ENCODE assay signal across 8 cellular contexts in genomic region chr1:203328714-203329122, GRCh38. TPM values are rescaled to one million over a fixed set of nuclear protein-coding genes. Genes with fewer than 3 reads are reported as not detected.
A peak's percentile ranks its signal among the peaks of the same experiment; 100 is the strongest.
DNase-seq lines count a peak whose midpoint lies in the region; ATAC-seq and TF ChIP-seq lines count a peak whose summit lies in the region.

No MANE protein-coding gene starts in this region.

- no peaks in the 10 kb centered on the region for H3K9me3 ChIP-seq in endodermal cell (ENCODE audit: control insufficient read depth, low read length)
- no peaks in the 10 kb centered on the region for H3K9me3 ChIP-seq in subcutaneous abdominal adipose tissue (ENCODE audit: control insufficient read depth in 5 of 5, low read length in 5 of 5)

- H3K9ac ChIP-seq in endodermal cell (ENCODE audit: extremely low read depth, low read length, poor library complexity, severe bottlenecking) (no peak overlapping the region), subcutaneous abdominal adipose tissue (ENCODE audit: low read length in 5 of 5) (no peak overlapping the region)

- no peaks in the 10 kb centered on the region for H3K9me3 Mint-ChIP-seq in activated CD8-positive, alpha-beta T cell treated with anti-CD3 and anti-CD28 coated beads for 36 hours
- H3K9me3 Mint-ChIP-seq in activated CD8-positive, alpha-beta T cell treated with anti-CD3 and anti-CD28 coated beads, Interleukin-2, amount 10 ng/mL, durations not matched to agents 7 days and 5 days (ENCODE audit: insufficient read depth) = no peaks in the 10 kb centered on the region
- no peaks in the 10 kb centered on the region for H3K9me3 Mint-ChIP-seq in endodermal cell

- POLR2A ChIA-PET in activated CD8-positive, alpha-beta T cell treated with anti-CD3 and anti-CD28 coated beads for 36 hours (lab: Charles Lee) = interaction anchor here (1.8 to 9.5 kb wide), 3 partner anchors 20 to 56 kb away, joined by 8 to 224 read pairs (median 152); partner anchors contain the start of gene BTG2
- POLR2A ChIA-PET in activated CD8-positive, alpha-beta T cell treated with anti-CD3 and anti-CD28 coated beads, Interleukin-2, amount 10 ng/mL, durations not matched to agents 7 days and 5 days (lab: Charles Lee) = interaction anchor here (1.7 to 9.5 kb wide), 3 partner anchors 39 to 58 kb away, joined by 5 to 234 read pairs (median 81); no protein-coding TSS in a partner anchor

- no peaks in the 10 kb centered on the region for H3K36me3 ChIP-seq in endodermal cell (ENCODE audit: control insufficient read depth, insufficient read depth, low read length)
- H3K36me3 ChIP-seq in subcutaneous abdominal adipose tissue (ENCODE audit: control insufficient read depth in 5 of 5, insufficient read depth in 5 of 5, low read length in 5 of 5) = no peaks in the 10 kb centered on the region

- H3K4me1 ChIP-seq in endodermal cell (ENCODE audit: control insufficient read depth, insufficient read depth, low read length) (peaks cover 10% of the 10 kb centered on the region), subcutaneous abdominal adipose tissue (ENCODE audit: control insufficient read depth in 5 of 5, insufficient read depth in 5 of 5, low read length in 5 of 5) (peaks cover 12 to 42% (median 41%) of the 10 kb centered on the region in 5 donors)

- WGBS in endodermal cell (ENCODE audit: insufficient coverage in 1 of 2, insufficient read length in 1 of 2), 2 experiments = 35 to 53% methylated on average over 7 of the region's 7 CpGs

- peak overlapping the region; percentile 36 for H3K27ac Mint-ChIP-seq in activated CD8-positive, alpha-beta T cell treated with anti-CD3 and anti-CD28 coated beads for 36 hours
- no peak overlapping the region for H3K27ac Mint-ChIP-seq in activated CD8-positive, alpha-beta T cell treated with anti-CD3 and anti-CD28 coated beads, Interleukin-2, amount 10 ng/mL, durations not matched to agents 7 days and 5 days
- peak overlapping the region; percentile 41 for H3K27ac Mint-ChIP-seq in endodermal cell

- H3K27me3 ChIP-seq in endodermal cell (ENCODE audit: control insufficient read depth, insufficient read depth, low read length, poor library complexity, severe bottlenecking) (no peaks in the 10 kb centered on the region), subcutaneous abdominal adipose tissue (ENCODE audit: control insufficient read depth in 5 of 5, insufficient read depth in 4 of 5, low read length in 5 of 5) (no peaks in the 10 kb centered on the region)

- no peak for TF ChIP-seq CTCF in activated CD8-positive, alpha-beta T cell treated with anti-CD3 and anti-CD28 coated beads for 36 hours (IDR thresholded peaks at IDR 0.05)
- TF ChIP-seq CTCF in endodermal cell (conservative IDR thresholded peaks at IDR 0.05) = peak; percentile 68

- no peaks in the 10 kb centered on the region for H3K27me3 Mint-ChIP-seq in activated CD8-positive, alpha-beta T cell treated with anti-CD3 and anti-CD28 coated beads for 36 hours
- H3K27me3 Mint-ChIP-seq in activated CD8-positive, alpha-beta T cell treated with anti-CD3 and anti-CD28 coated beads, Interleukin-2, amount 10 ng/mL, durations not matched to agents 7 days and 5 days (ENCODE audit: low read depth) = peaks cover 2% of the 10 kb centered on the region
- peaks cover 3% of the 10 kb centered on the region for H3K27me3 Mint-ChIP-seq in endodermal cell (ENCODE audit: insufficient read depth)

- no peak overlapping the region for H3K4me3 ChIP-seq in endodermal cell (ENCODE audit: low read length)
- no peak overlapping the region for H3K4me3 ChIP-seq in subcutaneous abdominal adipose tissue (ENCODE audit: low read depth in 1 of 5, low read length in 5 of 5)

- no peak for ATAC-seq in activated CD8-positive, alpha-beta T cell treated with anti-CD3 and anti-CD28 coated beads for 36 hours
- no peak for ATAC-seq in activated CD8-positive, alpha-beta T cell treated with anti-CD3 and anti-CD28 coated beads, Interleukin-2, amount 10 ng/mL, durations not matched to agents 7 days and 5 days
- ATAC-seq in HG02885 (IDR thresholded peaks at IDR 0.05; ENCODE audit: poor library complexity, unreplicated experiment) (no peak), HG03139 (IDR thresholded peaks at IDR 0.05; ENCODE audit: unreplicated experiment) (no peak)

- intact Hi-C loops in activated CD8-positive, alpha-beta T cell treated with anti-CD3 and anti-CD28 coated beads for 36 hours (cut with micrococcal nuclease) = no loop called here

- DNase-seq in activated CD8-positive, alpha-beta T cell treated with anti-CD3 and anti-CD28 coated beads for 36 hours = no peak
- DNase-seq in activated CD8-positive, alpha-beta T cell treated with anti-CD3 and anti-CD28 coated beads, Interleukin-2, amount 10 ng/mL, durations not matched to agents 7 days and 5 days = no peak
- DNase-seq in NCI-H69 (lab: John Stamatoyannopoulos, UW) (peak; percentile 98), endodermal cell (peak; percentile 79), NCI-H187 treated with DMSO at 0.1 percent for 48 hours (lab: John Stamatoyannopoulos, UW) (no peak)

- H3K36me3 Mint-ChIP-seq in activated CD8-positive, alpha-beta T cell treated with anti-CD3 and anti-CD28 coated beads for 36 hours (ENCODE audit: low read depth) = no peaks in the 10 kb centered on the region
- H3K36me3 Mint-ChIP-seq in activated CD8-positive, alpha-beta T cell treated with anti-CD3 and anti-CD28 coated beads, Interleukin-2, amount 10 ng/mL, durations not matched to agents 7 days and 5 days (ENCODE audit: low read depth) = no peaks in the 10 kb centered on the region
- no peaks in the 10 kb centered on the region for H3K36me3 Mint-ChIP-seq in endodermal cell (ENCODE audit: low read depth)

- H3K4me3 Mint-ChIP-seq in activated CD8-positive, alpha-beta T cell treated with anti-CD3 and anti-CD28 coated beads for 36 hours = peak overlapping the region; percentile 7
- H3K4me3 Mint-ChIP-seq in activated CD8-positive, alpha-beta T cell treated with anti-CD3 and anti-CD28 coated beads, Interleukin-2, amount 10 ng/mL, durations not matched to agents 7 days and 5 days = no peak overlapping the region
- no peak overlapping the region for H3K4me3 Mint-ChIP-seq in endodermal cell

- H3K27ac ChIP-seq in endodermal cell (ENCODE audit: low read depth, low read length) (no peak overlapping the region), subcutaneous abdominal adipose tissue (ENCODE audit: low read depth, low read length) (peak overlapping the region; percentile 95)

- CTCF ChIA-PET in activated CD8-positive, alpha-beta T cell treated with anti-CD3 and anti-CD28 coated beads for 36 hours (lab: Charles Lee) = interaction anchor here (1.9 to 24.8 kb wide), 6 partner anchors 10 to 59 kb away, joined by 11 to 1114 read pairs (median 134); partner anchors contain the start of gene BTG2
- CTCF ChIA-PET in activated CD8-positive, alpha-beta T cell treated with anti-CD3 and anti-CD28 coated beads, Interleukin-2, amount 10 ng/mL, durations not matched to agents 7 days and 5 days (lab: Charles Lee) = interaction anchor here (2.1 to 31.1 kb wide), 8 partner anchors 11 to 61 kb away, joined by 6 to 841 read pairs (median 140); partner anchors contain the start of gene BTG2

- H3K4me1 Mint-ChIP-seq in activated CD8-positive, alpha-beta T cell treated with anti-CD3 and anti-CD28 coated beads for 36 hours (ENCODE audit: low read depth) = peaks cover 52% of the 10 kb centered on the region
- peaks cover 50% of the 10 kb centered on the region for H3K4me1 Mint-ChIP-seq in activated CD8-positive, alpha-beta T cell treated with anti-CD3 and anti-CD28 coated beads, Interleukin-2, amount 10 ng/mL, durations not matched to agents 7 days and 5 days (ENCODE audit: low read depth)
- peaks cover 44% of the 10 kb centered on the region for H3K4me1 Mint-ChIP-seq in endodermal cell

RNA-seq across cellular contexts. Expression of gene FMOD, which starts 22.2 kb away (rescaled TPM):
- total RNA-seq in activated CD8-positive, alpha-beta T cell treated with anti-CD3 and anti-CD28 coated beads for 36 hours = 1 to 10 TPM; 1.4 to 2.4 TPM
- not detected for total RNA-seq in activated CD8-positive, alpha-beta T cell treated with anti-CD3 and anti-CD28 coated beads, Interleukin-2, amount 10 ng/mL, durations not matched to agents 7 days and 5 days
- total RNA-seq in endodermal cell = 1 to 10 TPM; 2.9 to 4.8 TPM
- 2.4 TPM for polyA plus RNA-seq in endodermal cell (2013, experiment 1 of 2)
- 1.4 TPM for polyA plus RNA-seq in endodermal cell (2013, experiment 2 of 2)

RNA-seq across cellular contexts. Expression of gene BTG2, which starts 23.4 kb away (rescaled TPM):
- 100 to 1,000 TPM; 115 TPM for total RNA-seq in activated CD8-positive, alpha-beta T cell treated with anti-CD3 and anti-CD28 coated beads for 36 hours
- 10 to 100 TPM; 58.6 to 58.9 TPM for total RNA-seq in activated CD8-positive, alpha-beta T cell treated with anti-CD3 and anti-CD28 coated beads, Interleukin-2, amount 10 ng/mL, durations not matched to agents 7 days and 5 days
- total RNA-seq in endodermal cell = 10 to 100 TPM; 49.8 to 54.6 TPM
- 73.2 TPM for polyA plus RNA-seq in endodermal cell (2013, experiment 1 of 2)
- polyA plus RNA-seq in endodermal cell (2013, experiment 2 of 2) = 77.5 TPM

Comparison
In these comparisons a context has a peak if more than half of its experiments do, and no peak if none do; other contexts are left out.
1. DNase-seq: peak in NCI-H69 (single experiment) and endodermal cell (single experiment); none in activated CD8-positive, alpha-beta T cell treated with anti-CD3 and anti-CD28 coated beads for 36 hours (single experiment), activated CD8-positive, alpha-beta T cell treated with anti-CD3 and anti-CD28 coated beads, Interleukin-2, amount 10 ng/mL, durations not matched to agents 7 days and 5 days (single experiment) and NCI-H187 treated with DMSO at 0.1 percent for 48 hours (single experiment).